ENCODE assay signal across 14 cellular contexts in genomic region chr5:1512541-1513291, GRCh38. TPM values are rescaled to one million over a fixed set of nuclear protein-coding genes. Genes with fewer than 3 reads are reported as not detected.
A peak's percentile ranks its signal among the peaks of the same experiment; 100 is the strongest.
DNase-seq lines count a peak whose midpoint lies in the region; ATAC-seq, FAIRE-seq and TF ChIP-seq lines count a peak whose summit lies in the region.
"Had no signal": no experiment of that assay in that cellular context is flagged by ENCODE, and none has a peak within 500 bp of the region (broad histone marks: within the 10 kb centered on the region; RNA-seq: fewer than 3 reads in every experiment).

No MANE protein-coding gene starts in this region.

- no peaks in the 10 kb centered on the region for H3K9me3 Mint-ChIP-seq in mesothelial cell of epicardium
- H3K9me3 Mint-ChIP-seq: activated naive CD4-positive, alpha-beta T cell treated with anti-CD3 and anti-CD28 coated beads, Interleukin-2, amount 50 U/mL, for 72 hours; stimulated activated naive CD8-positive, alpha-beta T cell treated with anti-CD3 and anti-CD28 coated beads, Interleukin-15, amount 100 ng/mL, for 72 hours had no signal

- no peak overlapping the region for H3K4me3 ChIP-seq in ascending aorta
- H3K4me3 ChIP-seq: HAP-1 had no signal

- peaks cover 6 to 41% of the 10 kb centered on the region in 2 donors for H3K36me3 ChIP-seq in ascending aorta

- TF ChIP-seq CTCF in ascending aorta (IDR thresholded peaks at IDR 0.05) (no peak), mesothelial cell of epicardium (IDR thresholded peaks at IDR 0.05; ENCODE audit: unreplicated experiment) (no peak)

- intact Hi-C loops in ascending aorta (cut with DNase I), result no loop called here

- no peak overlapping the region for H3K4me3 Mint-ChIP-seq in mesothelial cell of epicardium
- H3K4me3 Mint-ChIP-seq: stimulated activated naive CD8-positive, alpha-beta T cell treated with anti-CD3 and anti-CD28 coated beads, Interleukin-15, amount 100 ng/mL, for 72 hours had no signal

- H3K27me3 Mint-ChIP-seq in mesothelial cell of epicardium (ENCODE audit: low read depth), result no peaks in the 10 kb centered on the region
- H3K27me3 Mint-ChIP-seq: stimulated activated naive CD8-positive, alpha-beta T cell treated with anti-CD3 and anti-CD28 coated beads, Interleukin-15, amount 100 ng/mL, for 72 hours had no signal

- FAIRE-seq in RCC 7860 (lab: Jason Lieb, UNC), result no peak
- FAIRE-seq: GM18507 had no signal

- H3K36me3 Mint-ChIP-seq in mesothelial cell of epicardium, result peaks cover 15% of the 10 kb centered on the region
- H3K36me3 Mint-ChIP-seq: activated naive CD4-positive, alpha-beta T cell treated with anti-CD3 and anti-CD28 coated beads, Interleukin-2, amount 50 U/mL, for 72 hours had no signal

- peaks cover 30% of the 10 kb centered on the region for H3K4me1 Mint-ChIP-seq in mesothelial cell of epicardium

- peak; percentile 55 for DNase-seq in activated effector memory CD4-positive, alpha-beta T cell treated with anti-CD3 and anti-CD28 coated beads, Interleukin-2, amount 50 U/mL, for 16 hours
- no peak for DNase-seq in activated effector memory CD4-positive, alpha-beta T cell treated with Interleukin-2 at 50 U/mL for 16 hours
- DNase-seq in ascending aorta (ENCODE audit: low spot score in 2 of 2) (peak; percentile 7 to 59), mesothelial cell of epicardium (ENCODE audit: low spot score in 2 of 2, unreplicated experiment in 2 of 2) (peak; percentile 11 to 37), ureter (ENCODE audit: low spot score) (peak; percentile 30), RCC 7860 (ENCODE audit: low spot score) (no peak)
- DNase-seq: NCI-H526 had no signal

- H3K27ac ChIP-seq in ascending aorta, result no peak overlapping the region
- H3K27ac ChIP-seq: C4-2B had no signal

- H3K27me3 ChIP-seq in ascending aorta, result no peaks in the 10 kb centered on the region

- ATAC-seq in GM19328 (IDR thresholded peaks at IDR 0.05; ENCODE audit: unreplicated experiment) (no peak), GM18519 (IDR thresholded peaks at IDR 0.05; ENCODE audit: low FRiP score, unreplicated experiment) (no peak)
- ATAC-seq: activated naive CD4-positive, alpha-beta T cell treated with anti-CD3 and anti-CD28 coated beads, Interleukin-2, amount 50 U/mL, for 72 hours; stimulated activated naive CD8-positive, alpha-beta T cell treated with anti-CD3 and anti-CD28 coated beads, Interleukin-15, amount 100 ng/mL, for 72 hours had no signal

- H3K4me1 ChIP-seq in ascending aorta, result peaks cover 0 to 4% of the 10 kb centered on the region in 2 donors
- H3K4me1 ChIP-seq: HAP-1 had no signal

- no peaks in the 10 kb centered on the region for H3K9me3 ChIP-seq in ascending aorta
- H3K9me3 ChIP-seq: HAP-1 had no signal

- no peak overlapping the region for H3K27ac Mint-ChIP-seq in mesothelial cell of epicardium

RNA-seq across cellular contexts. Expression of gene LPCAT1, which starts 11.0 kb away (rescaled TPM):
- total RNA-seq in ascending aorta (86.2 TPM), mesothelial cell of epicardium (73.9 to 76.8 TPM (median 74.8 TPM) in 3 replicates), ureter (48.0 TPM)

Comparison
In these comparisons a context has a peak if more than half of its experiments do, and no peak if none do; other contexts are left out.
1. DNase-seq: peak in activated effector memory CD4-positive, alpha-beta T cell treated with anti-CD3 and anti-CD28 coated beads, Interleukin-2, amount 50 U/mL, for 16 hours (single experiment), ascending aorta (2 of 2), mesothelial cell of epicardium (2 of 2) and ureter (single experiment); none in activated effector memory CD4-positive, alpha-beta T cell treated with Interleukin-2 at 50 U/mL for 16 hours (single experiment) and RCC 7860 (single experiment).